1 cellular context compared by ENCODE assay signal in genomic region chr1:16351994-16352841, GRCh38.
TF ChIP-seq lines count a peak whose summit lies in the region.

Gene FBXO42, minus strand, starts transcription at chr1:16352480. Its CDS starts 37,062 bp downstream, at chr1:16315418.

TF ChIP-seq in HepG2, 621 proteins besides CTCF, POLR2A, EP300 and RAD21 (continued from another document and continues in another):
- TF ChIP-seq AHDC1 (CRISPR knock-in tag; IDR thresholded peaks at IDR 0.05; ENCODE audit: borderline replicate concordance) (no peak), MEIS2 (CRISPR knock-in tag; IDR thresholded peaks at IDR 0.05) (peak; percentile 59; the same call in 1 of the 2 replicates), TFAP4 (IDR thresholded peaks at IDR 0.05; ENCODE audit: borderline replicate concordance, low read depth) (peak; percentile 32; the same call in 1 of the 2 replicates), ZNF563 (CRISPR knock-in tag; IDR thresholded peaks at IDR 0.05) (peak; percentile 80), TOPORS (CRISPR knock-in tag; IDR thresholded peaks at IDR 0.05) (peak; percentile 82; the same call in 1 of the 2 replicates), ZNF44 (CRISPR knock-in tag; IDR thresholded peaks at IDR 0.05) (0 out of 2 replicates have a peak, but pooled peaks have one; percentile 27), TFDP2 (CRISPR knock-in tag; IDR thresholded peaks at IDR 0.05) (peak; percentile 78), GMEB1 (CRISPR knock-in tag; IDR thresholded peaks at IDR 0.05; ENCODE audit: borderline replicate concordance) (peak; percentile 84), KMT2A (CRISPR knock-in tag; IDR thresholded peaks at IDR 0.05) (peak; percentile 84), PBX3 (CRISPR knock-in tag; IDR thresholded peaks at IDR 0.05; ENCODE audit: borderline replicate concordance) (0 out of 2 replicates have a peak, but pooled peaks have one; percentile 77), KAT7 (CRISPR knock-in tag; IDR thresholded peaks at IDR 0.05; ENCODE audit: borderline replicate concordance) (peak; percentile 47), SPEN (CRISPR knock-in tag; IDR thresholded peaks at IDR 0.05; ENCODE audit: low read depth) (peak; percentile 83; the same call in 1 of the 2 replicates), PLRG1 (conservative IDR thresholded peaks at IDR 0.05) (no peak), RFXANK (CRISPR knock-in tag; IDR thresholded peaks at IDR 0.05) (0 out of 2 replicates have a peak, but pooled peaks have one; percentile 76), ZHX1 (CRISPR knock-in tag; IDR thresholded peaks at IDR 0.05; ENCODE audit: low read depth) (peak; percentile 76; the same call in 1 of the 2 replicates), RELA (CRISPR knock-in tag; IDR thresholded peaks at IDR 0.05) (0 out of 2 replicates have a peak, but pooled peaks have one; percentile 8), ZNF251 (CRISPR knock-in tag; IDR thresholded peaks at IDR 0.05) (0 out of 2 replicates have a peak, but pooled peaks have one; percentile 39), ZNF280B (CRISPR knock-in tag; IDR thresholded peaks at IDR 0.05; ENCODE audit: borderline replicate concordance) (peak; percentile 58; the same call in 1 of the 2 replicates), KLF6 (CRISPR knock-in tag; IDR thresholded peaks at IDR 0.05) (peak; percentile 81), ZNF639 (CRISPR knock-in tag; conservative IDR thresholded peaks at IDR 0.05) (0 out of 2 replicates have a peak, but pooled peaks have one; percentile 19), E2F1 (CRISPR knock-in tag; IDR thresholded peaks at IDR 0.05) (peak; percentile 82), CBFB (CRISPR knock-in tag; IDR thresholded peaks at IDR 0.05) (0 out of 2 replicates have a peak, but pooled peaks have one; percentile 22), RXRB (CRISPR knock-in tag; IDR thresholded peaks at IDR 0.05; ENCODE audit: borderline replicate concordance) (0 out of 2 replicates have a peak, but pooled peaks have one; percentile 11), ZBTB21 (CRISPR knock-in tag; IDR thresholded peaks at IDR 0.05) (no peak), PBX2 (CRISPR knock-in tag; IDR thresholded peaks at IDR 0.05) (no peak), NKX3-1 (CRISPR knock-in tag; IDR thresholded peaks at IDR 0.05) (peak; percentile 79), ZNF749 (CRISPR knock-in tag; IDR thresholded peaks at IDR 0.05; ENCODE audit: borderline replicate concordance) (peak; percentile 72; the same call in 1 of the 2 replicates), GATA4 (IDR thresholded peaks at IDR 0.05; ENCODE audit: borderline replicate concordance, low read depth) (peak; percentile 52; the same call in 1 of the 2 replicates), ZNF607 (CRISPR knock-in tag; IDR thresholded peaks at IDR 0.05; ENCODE audit: borderline replicate concordance) (peak; percentile 79), TMF1 (CRISPR knock-in tag; IDR thresholded peaks at IDR 0.05; ENCODE audit: low read depth) (peak; percentile 68), CCDC6 (CRISPR knock-in tag; IDR thresholded peaks at IDR 0.05) (peak; percentile 93), MXD3 (CRISPR knock-in tag; IDR thresholded peaks at IDR 0.05) (0 out of 2 replicates have a peak, but pooled peaks have one; percentile 30), JUN (CRISPR knock-in tag; IDR thresholded peaks at IDR 0.05) (no peak), AGO2 (optimal IDR thresholded peaks at IDR 0.05; ENCODE audit: low read depth, low read length) (peak; percentile 66), RXRA (CRISPR knock-in tag; IDR thresholded peaks at IDR 0.05) (peak; percentile 37; the same call in 1 of the 2 replicates), HNRNPUL1 (IDR thresholded peaks at IDR 0.05; ENCODE audit: low read depth, low read length) (no peak), RFXAP (CRISPR knock-in tag; IDR thresholded peaks at IDR 0.05; ENCODE audit: borderline replicate concordance) (peak; percentile 72; the same call in 1 of the 2 replicates), ATF3 (CRISPR knock-in tag; IDR thresholded peaks at IDR 0.05) (no peak), FOXK2 (IDR thresholded peaks at IDR 0.05) (no peak), ARNT2 (CRISPR knock-in tag; IDR thresholded peaks at IDR 0.05; ENCODE audit: low read depth) (peak; percentile 83)
